ENCODE assay signal across 9 cellular contexts in the genomic region with DNA sequence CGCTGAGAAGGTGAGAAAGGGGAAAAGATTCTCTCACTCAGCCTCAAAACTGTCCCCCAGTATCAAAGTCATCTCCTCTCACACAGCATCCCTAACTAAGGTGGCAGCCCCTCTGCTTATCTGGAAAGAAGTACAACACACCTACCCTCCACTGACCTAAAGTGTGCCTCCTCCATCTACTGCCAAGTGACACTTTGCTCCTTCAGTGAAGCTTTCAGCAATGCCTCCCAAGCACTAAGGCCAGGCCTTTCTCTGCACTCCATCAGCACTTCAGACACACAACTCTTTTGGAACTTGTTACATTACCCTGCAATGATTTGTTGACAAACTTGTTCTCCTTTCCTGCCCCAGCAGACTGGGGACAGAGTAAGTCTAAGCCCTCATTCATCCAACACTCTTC. TPM values are rescaled to one million over a fixed set of nuclear protein-coding genes. Genes with fewer than 3 reads are reported as not detected.
DNase-seq lines count a peak whose midpoint lies in the region; ATAC-seq and TF ChIP-seq lines count a peak whose summit lies in the region.
"Had no signal": no experiment of that assay in that cellular context is flagged by ENCODE, and none has a peak within 500 bp of the region (broad histone marks: within the 10 kb centered on the region; RNA-seq: fewer than 3 reads in every experiment).

No MANE protein-coding gene starts in this region.

- no peaks in the 10 kb centered on the region for H3K9me3 Mint-ChIP-seq in activated CD4-positive, alpha-beta T cell treated with anti-CD3 and anti-CD28 coated beads for 36 hours (ENCODE audit: low read depth)

- H3K9ac ChIP-seq in skeletal muscle tissue (ENCODE audit: low read depth in 1 of 3, low read length in 3 of 3), result peak overlapping the region in 2 of 3 donors; percentile 96 to 98

- H3K27me3 Mint-ChIP-seq in activated CD4-positive, alpha-beta T cell treated with anti-CD3 and anti-CD28 coated beads for 36 hours, result no peaks in the 10 kb centered on the region

- no peak overlapping the region for H3K27ac ChIP-seq in skeletal muscle tissue (ENCODE audit: low read depth, low read length)

- no peak for TF ChIP-seq CTCF in WI38 (IDR thresholded peaks at IDR 0.05; ENCODE audit: low read depth, low read length)
- TF ChIP-seq CTCF in fibroblast of pulmonary artery (IDR thresholded peaks at IDR 0.05; ENCODE audit: low read length, missing control alignments), result no peak
- no peak for TF ChIP-seq CTCF in GM13976 (IDR thresholded peaks at IDR 0.05; ENCODE audit: borderline replicate concordance, control extremely low read depth, extremely low read depth, insufficient read depth, missing control alignments)

- H3K4me1 ChIP-seq in skeletal muscle tissue (ENCODE audit: control insufficient read depth in 3 of 3, insufficient read depth in 3 of 3, low read length in 3 of 3), result peaks cover 50 to 64% (median 53%) of the 10 kb centered on the region in 3 donors

- in situ Hi-C loops in GM13976 (cut with MboI; ENCODE audit: low sequenced_read_pairs, unreplicated experiment), result no loop called here

- H3K9me3 ChIP-seq in skeletal muscle tissue (ENCODE audit: control insufficient read depth in 3 of 3, low read length in 3 of 3), result no peaks in the 10 kb centered on the region

- H3K27me3 ChIP-seq in skeletal muscle tissue (ENCODE audit: control insufficient read depth in 3 of 3, insufficient read depth in 3 of 3, low read length in 3 of 3), result no peaks in the 10 kb centered on the region

- peak overlapping the region; percentile 99 for H3K27ac Mint-ChIP-seq in activated CD4-positive, alpha-beta T cell treated with anti-CD3 and anti-CD28 coated beads for 36 hours

- peak overlapping the region; percentile 85 for H3K4me3 Mint-ChIP-seq in activated CD4-positive, alpha-beta T cell treated with anti-CD3 and anti-CD28 coated beads for 36 hours

- no peak for DNase-seq in activated CD4-positive, alpha-beta T cell treated with anti-CD3 and anti-CD28 coated beads for 36 hours
- no peak for DNase-seq in activated CD4-positive, alpha-beta T cell treated with anti-CD3 and anti-CD28 coated beads for 4 hours
- DNase-seq in fibroblast of pulmonary artery (ENCODE audit: low read depth) (no peak), GM13976 (ENCODE audit: low spot score) (no peak), GM19238 (ENCODE audit: insufficient read length, low spot score) (no peak)
- DNase-seq: NCI-H187 treated with DMSO at 0.1 percent for 48 hours had no signal

- peaks cover 70% of the 10 kb centered on the region for H3K4me1 Mint-ChIP-seq in activated CD4-positive, alpha-beta T cell treated with anti-CD3 and anti-CD28 coated beads for 36 hours

- intact Hi-C loops in activated CD4-positive, alpha-beta T cell treated with anti-CD3 and anti-CD28 coated beads for 36 hours (cut with DNase I, micrococcal nuclease), result loop anchor here in 1 of 2 experiments (5.0 kb wide), 1 partner anchor 887 kb away; no protein-coding TSS in a partner anchor

- ATAC-seq in activated CD4-positive, alpha-beta T cell treated with anti-CD3 and anti-CD28 coated beads for 36 hours, result no peak
- no peak for ATAC-seq in GM18498 (IDR thresholded peaks at IDR 0.05; ENCODE audit: unreplicated experiment)

- POLR2A ChIA-PET in activated CD4-positive, alpha-beta T cell treated with anti-CD3 and anti-CD28 coated beads for 36 hours (lab: Charles Lee), result interaction anchor here (3.7 kb wide), 1 partner anchor 14 kb away, joined by 29 read pairs; a partner anchor contains a TSS

- H3K4me3 ChIP-seq in WI38 (ENCODE audit: low read depth, low read length) (peak overlapping the region; percentile 75), fibroblast of pulmonary artery (replicated peaks; ENCODE audit: low read depth, low read length) (peak overlapping the region; percentile 99), skeletal muscle tissue (ENCODE audit: low read length in 3 of 3) (peak overlapping the region; percentile 86 to 96 (median 92))

- peaks cover 26% of the 10 kb centered on the region for H3K36me3 Mint-ChIP-seq in activated CD4-positive, alpha-beta T cell treated with anti-CD3 and anti-CD28 coated beads for 36 hours (ENCODE audit: low read depth)

- CTCF ChIA-PET in activated CD4-positive, alpha-beta T cell treated with anti-CD3 and anti-CD28 coated beads for 36 hours (lab: Charles Lee), result interaction anchor here (0.5 kb wide), 1 partner anchor 35 kb away, joined by 3 read pairs; no protein-coding TSS in a partner anchor

- H3K36me3 ChIP-seq in skeletal muscle tissue (ENCODE audit: control insufficient read depth in 3 of 3, insufficient read depth in 3 of 3, low read length in 3 of 3), result peaks cover 16 to 26% (median 17%) of the 10 kb centered on the region in 3 donors

RNA-seq across cellular contexts. Expression of a gene that starts 1.4 kb away (rescaled TPM):
- 10 to 100 TPM; 20.1 to 21.3 TPM for total RNA-seq in activated CD4-positive, alpha-beta T cell treated with anti-CD3 and anti-CD28 coated beads for 36 hours
- total RNA-seq in skeletal muscle tissue, result 19.3 TPM

RNA-seq across cellular contexts. Expression of a gene that starts 13.7 kb away (rescaled TPM):
- 10 to 100 TPM; 39.5 to 49.4 TPM for total RNA-seq in activated CD4-positive, alpha-beta T cell treated with anti-CD3 and anti-CD28 coated beads for 36 hours
- 15.7 TPM for total RNA-seq in skeletal muscle tissue

RNA-seq across cellular contexts. Expression of a gene that starts 34.6 kb away (rescaled TPM):
- 10 to 100 TPM; 75.9 to 92.3 TPM for total RNA-seq in activated CD4-positive, alpha-beta T cell treated with anti-CD3 and anti-CD28 coated beads for 36 hours
- total RNA-seq in skeletal muscle tissue, result 5.7 TPM

Comparison
In these comparisons a context has a peak if more than half of its experiments do, and no peak if none do; other contexts are left out.
1. RNA of a gene that starts 34.6 kb away (total RNA-seq): 75.9 to 92.3 TPM in activated CD4-positive, alpha-beta T cell treated with anti-CD3 and anti-CD28 coated beads for 36 hours; 5.7 TPM in skeletal muscle tissue (single experiment); every median in the first group is over 10 times any median in the second.
2. Peak in every context shown above with its lines, with median percentiles within 50 percentile points of each other: H3K4me3 ChIP-seq.